ENCODE assay signal across 15 cellular contexts in the genomic region with DNA sequence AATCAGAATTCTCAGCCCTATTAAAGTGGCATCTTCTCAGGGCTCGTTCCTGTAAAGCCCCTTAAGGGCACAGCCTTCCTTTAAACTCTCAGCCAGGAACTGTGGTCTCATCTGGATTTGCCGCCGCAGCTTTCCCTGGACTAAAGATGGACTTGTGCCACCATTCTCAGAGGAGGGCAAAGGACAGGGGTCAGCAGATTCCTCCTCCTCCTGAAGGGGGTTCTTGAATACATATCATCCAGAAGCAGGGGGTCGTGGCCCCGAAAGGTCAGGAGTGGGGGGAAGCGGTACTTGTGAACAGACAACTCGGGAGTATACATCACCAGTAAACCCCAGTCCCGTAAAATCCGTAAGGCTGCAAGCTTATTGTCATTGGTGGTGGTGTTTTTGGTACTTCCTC.
"Had no signal": no experiment of that assay in that cellular context is flagged by ENCODE, and none has a peak within 500 bp of the region (broad histone marks: within the 10 kb centered on the region; RNA-seq: fewer than 3 reads in every experiment).

No MANE protein-coding gene starts in this region.

- H3K4me3 Mint-ChIP-seq: endodermal cell; naive thymus-derived CD4-positive, alpha-beta T cell; stimulated activated naive B cell treated with anti-CD40 and anti-IgM and Interleukin-4, amounts not matched to agents 10 μg/mL and 1 μg/mL and 100 μg/mL, for 72 hours; WTC11 had no signal

- H3K36me3 ChIP-seq: ascending aorta, breast epithelium, gastrocnemius medialis, heart right ventricle had no signal

- H3K27ac ChIP-seq: ascending aorta, breast epithelium, gastrocnemius medialis, heart right ventricle had no signal

- H3K27ac Mint-ChIP-seq: endodermal cell; stimulated activated naive B cell treated with anti-CD40 and anti-IgM and Interleukin-4, amounts not matched to agents 10 μg/mL and 1 μg/mL and 100 μg/mL, for 72 hours; WTC11 had no signal

- DNase-seq: activated CD4-positive, alpha-beta T cell treated with anti-CD3 and anti-CD28 coated beads for 48 hours; activated naive CD4-positive, alpha-beta T cell treated with Interleukin-2 at 50 U/mL for 16 hours; endodermal cell; erythroblast; gastrocnemius medialis; heart right ventricle; left colon; mucosa of descending colon; SIG-M5; stimulated activated naive B cell treated with anti-CD40 and anti-IgM and Interleukin-4, amounts not matched to agents 10 μg/mL and 1 μg/mL and 100 μg/mL, for 72 hours; trophoblast cell had no signal

- H3K36me3 Mint-ChIP-seq: WTC11 had no signal

- H3K9me3 ChIP-seq: ascending aorta, breast epithelium, gastrocnemius medialis, mucosa of descending colon had no signal

- H3K27me3 ChIP-seq: ascending aorta, breast epithelium, gastrocnemius medialis, heart right ventricle had no signal

- H3K4me3 ChIP-seq: ascending aorta, breast epithelium, gastrocnemius medialis, heart right ventricle, mucosa of descending colon had no signal

- H3K4me1 ChIP-seq: ascending aorta, breast epithelium had no signal

- H3K27me3 Mint-ChIP-seq: naive thymus-derived CD4-positive, alpha-beta T cell; stimulated activated naive B cell treated with anti-CD40 and anti-IgM and Interleukin-4, amounts not matched to agents 10 μg/mL and 1 μg/mL and 100 μg/mL, for 72 hours had no signal

- ATAC-seq: gastrocnemius medialis; heart right ventricle; left colon; mucosa of descending colon; naive thymus-derived CD4-positive, alpha-beta T cell; stimulated activated naive B cell treated with anti-CD40 and anti-IgM and Interleukin-4, amounts not matched to agents 10 μg/mL and 1 μg/mL and 100 μg/mL, for 72 hours; WTC11 had no signal
